15 cellular contexts compared by ENCODE assay signal in the genomic region with DNA sequence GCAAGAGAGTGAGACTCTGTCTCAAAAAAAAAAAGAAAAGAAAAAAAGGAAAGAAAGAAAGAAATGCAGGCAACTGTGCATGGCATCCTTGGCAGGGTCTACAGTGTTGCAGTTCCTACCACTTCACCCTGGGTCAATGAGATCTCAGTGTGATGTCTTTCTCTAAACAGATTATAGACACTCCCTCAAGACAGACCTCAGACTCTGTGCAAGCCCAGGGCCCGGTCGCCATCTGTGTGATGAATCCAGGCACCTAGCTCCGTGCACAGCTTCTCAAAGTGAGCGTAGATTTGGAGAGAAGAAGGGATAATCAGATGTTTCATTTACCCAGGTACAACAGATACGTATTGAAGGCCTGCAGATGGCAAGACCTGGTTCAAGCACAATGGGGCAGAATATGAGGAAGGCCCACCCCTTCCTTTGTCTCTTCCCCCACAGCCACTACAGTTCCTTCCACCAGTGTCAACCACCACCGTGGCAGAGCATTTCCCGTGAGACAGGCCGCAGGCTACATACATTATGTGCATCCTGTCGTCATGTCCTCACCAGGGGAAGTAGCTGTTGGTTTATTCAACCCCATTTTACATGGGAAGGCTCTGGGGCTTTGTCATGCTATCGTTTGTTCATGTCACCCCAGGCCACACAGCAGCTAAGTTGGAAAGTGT.
DNase-seq lines count a peak whose midpoint lies in the region; ATAC-seq and TF ChIP-seq lines count a peak whose summit lies in the region.
"Had no signal": no experiment of that assay in that cellular context is flagged by ENCODE, and none has a peak within 500 bp of the region (broad histone marks: within the 10 kb centered on the region; RNA-seq: fewer than 3 reads in every experiment).

No MANE protein-coding gene starts in this region.

- no peaks in the 10 kb centered on the region for H3K9me3 Mint-ChIP-seq in activated CD8-positive, alpha-beta T cell treated with anti-CD3 and anti-CD28 coated beads, Interleukin-2, amount 10 ng/mL, durations not matched to agents 7 days and 5 days (ENCODE audit: insufficient read depth)
- peaks cover 2% of the 10 kb centered on the region for H3K9me3 Mint-ChIP-seq in glutamatergic neuron (ENCODE audit: unreplicated experiment)

- no peaks in the 10 kb centered on the region for H3K36me3 ChIP-seq in upper lobe of right lung

- CTCF ChIA-PET in activated CD8-positive, alpha-beta T cell treated with anti-CD3 and anti-CD28 coated beads, Interleukin-2, amount 10 ng/mL, durations not matched to agents 7 days and 5 days (lab: Charles Lee) = interaction anchor here (1.4 kb wide), 1 partner anchor 13 kb away, joined by 7 read pairs; no protein-coding TSS in a partner anchor

- DNase-seq in left cardiac atrium = no peak
- no peak for DNase-seq in Right ventricle myocardium superior
- peak; percentile 85 for DNase-seq in activated CD8-positive, alpha-beta T cell treated with anti-CD3 and anti-CD28 coated beads, Interleukin-2, amount 10 ng/mL, durations not matched to agents 7 days and 5 days
- DNase-seq in left colon = no peak
- no peak for DNase-seq in upper lobe of right lung
- no peak for DNase-seq in GOT3 (lab: John Stamatoyannopoulos, UW)
- DNase-seq in right cardiac atrium = no peak
- DNase-seq in glutamatergic neuron = no peak
- DNase-seq: dorsolateral prefrontal cortex, NCI-H526 treated with DMSO at 0.1 percent for 48 hours, nucleus accumbens, trophoblast cell had no signal

- H3K9me3 ChIP-seq in upper lobe of right lung (no peaks in the 10 kb centered on the region), right cardiac atrium (ENCODE audit: control insufficient read depth, low read length) (no peaks in the 10 kb centered on the region)

- POLR2A ChIA-PET in activated CD8-positive, alpha-beta T cell treated with anti-CD3 and anti-CD28 coated beads, Interleukin-2, amount 10 ng/mL, durations not matched to agents 7 days and 5 days (lab: Charles Lee) = interaction anchor here (1.1 to 3.2 kb wide), 2 partner anchors 13 to 20 kb away, joined by 3 to 13 read pairs; no protein-coding TSS in a partner anchor

- H3K36me3 Mint-ChIP-seq in activated CD8-positive, alpha-beta T cell treated with anti-CD3 and anti-CD28 coated beads, Interleukin-2, amount 10 ng/mL, durations not matched to agents 7 days and 5 days (ENCODE audit: low read depth) = peaks cover 8% of the 10 kb centered on the region
- peaks cover 7% of the 10 kb centered on the region for H3K36me3 Mint-ChIP-seq in glutamatergic neuron (ENCODE audit: unreplicated experiment)

- H3K4me1 ChIP-seq in upper lobe of right lung (no peaks in the 10 kb centered on the region), right cardiac atrium (ENCODE audit: control insufficient read depth, insufficient read depth, low read length) (peaks cover 1% of the 10 kb centered on the region)

- H3K27ac Mint-ChIP-seq in activated CD8-positive, alpha-beta T cell treated with anti-CD3 and anti-CD28 coated beads, Interleukin-2, amount 10 ng/mL, durations not matched to agents 7 days and 5 days = peak overlapping the region; percentile 82
- no peak overlapping the region for H3K27ac Mint-ChIP-seq in glutamatergic neuron (ENCODE audit: unreplicated experiment)

- peaks cover 44% of the 10 kb centered on the region for H3K4me1 Mint-ChIP-seq in activated CD8-positive, alpha-beta T cell treated with anti-CD3 and anti-CD28 coated beads, Interleukin-2, amount 10 ng/mL, durations not matched to agents 7 days and 5 days (ENCODE audit: low read depth)
- peaks cover 9% of the 10 kb centered on the region for H3K4me1 Mint-ChIP-seq in glutamatergic neuron (ENCODE audit: low read depth, unreplicated experiment)

- H3K27me3 Mint-ChIP-seq in activated CD8-positive, alpha-beta T cell treated with anti-CD3 and anti-CD28 coated beads, Interleukin-2, amount 10 ng/mL, durations not matched to agents 7 days and 5 days (ENCODE audit: low read depth) = no peaks in the 10 kb centered on the region
- H3K27me3 Mint-ChIP-seq in glutamatergic neuron (ENCODE audit: unreplicated experiment) = peaks cover 4% of the 10 kb centered on the region

- H3K27ac ChIP-seq in upper lobe of right lung (no peak overlapping the region), right cardiac atrium (ENCODE audit: low read length) (no peak overlapping the region)
- H3K27ac ChIP-seq: dorsolateral prefrontal cortex, KMS-11 had no signal

- intact Hi-C loops in left cardiac atrium (cut with DNase I) (no loop called here), Right ventricle myocardium superior (cut with DNase I) (no loop called here), left colon (cut with DNase I, micrococcal nuclease) (loop anchor here in 1 of 2 donors (10.0 kb wide), 1 partner anchor 1695 kb away; no protein-coding TSS in a partner anchor), upper lobe of right lung (cut with DNase I) (no loop called here), right cardiac atrium (cut with DNase I) (loop anchor here in 1 of 4 donors (10.0 kb wide), 1 partner anchor 45 kb away; no protein-coding TSS in a partner anchor)

- H3K27me3 ChIP-seq in upper lobe of right lung (no peaks in the 10 kb centered on the region), right cardiac atrium (ENCODE audit: control insufficient read depth, insufficient read depth) (no peaks in the 10 kb centered on the region)
- H3K27me3 ChIP-seq: dorsolateral prefrontal cortex had no signal

- 88% methylated on average over 10 of the region's 10 CpGs for WGBS in right cardiac atrium

- TF ChIP-seq CTCF in upper lobe of right lung (IDR thresholded peaks at IDR 0.05) (no peak), glutamatergic neuron (IDR thresholded peaks at IDR 0.05; ENCODE audit: partially characterized antibody, unreplicated experiment) (no peak)

- ATAC-seq in left cardiac atrium (peak; percentile 14 to 25), Right ventricle myocardium superior (ENCODE audit: poor library complexity) (no peak), left colon (peak; percentile 39), upper lobe of right lung (peak; percentile 63), right cardiac atrium (no peak)
- peak; percentile 95 for ATAC-seq in activated CD8-positive, alpha-beta T cell treated with anti-CD3 and anti-CD28 coated beads, Interleukin-2, amount 10 ng/mL, durations not matched to agents 7 days and 5 days
- ATAC-seq: HCT116, Right ventricle myocardium inferior had no signal

- H3K4me3 Mint-ChIP-seq in activated CD8-positive, alpha-beta T cell treated with anti-CD3 and anti-CD28 coated beads, Interleukin-2, amount 10 ng/mL, durations not matched to agents 7 days and 5 days = no peak overlapping the region
- no peak overlapping the region for H3K4me3 Mint-ChIP-seq in glutamatergic neuron (ENCODE audit: unreplicated experiment)

- H3K4me3 ChIP-seq in upper lobe of right lung (no peak overlapping the region), right cardiac atrium (ENCODE audit: low read length) (no peak overlapping the region)
- H3K4me3 ChIP-seq: dorsolateral prefrontal cortex had no signal

Comparison
In these comparisons a context has a peak if more than half of its experiments do, and no peak if none do; other contexts are left out.
1. ATAC-seq: peak in left cardiac atrium (2 of 2), activated CD8-positive, alpha-beta T cell treated with anti-CD3 and anti-CD28 coated beads, Interleukin-2, amount 10 ng/mL, durations not matched to agents 7 days and 5 days (single experiment), left colon (single experiment) and upper lobe of right lung (single experiment); none in Right ventricle myocardium superior (single experiment) and right cardiac atrium (0 of 2).